In the genomic region with DNA sequence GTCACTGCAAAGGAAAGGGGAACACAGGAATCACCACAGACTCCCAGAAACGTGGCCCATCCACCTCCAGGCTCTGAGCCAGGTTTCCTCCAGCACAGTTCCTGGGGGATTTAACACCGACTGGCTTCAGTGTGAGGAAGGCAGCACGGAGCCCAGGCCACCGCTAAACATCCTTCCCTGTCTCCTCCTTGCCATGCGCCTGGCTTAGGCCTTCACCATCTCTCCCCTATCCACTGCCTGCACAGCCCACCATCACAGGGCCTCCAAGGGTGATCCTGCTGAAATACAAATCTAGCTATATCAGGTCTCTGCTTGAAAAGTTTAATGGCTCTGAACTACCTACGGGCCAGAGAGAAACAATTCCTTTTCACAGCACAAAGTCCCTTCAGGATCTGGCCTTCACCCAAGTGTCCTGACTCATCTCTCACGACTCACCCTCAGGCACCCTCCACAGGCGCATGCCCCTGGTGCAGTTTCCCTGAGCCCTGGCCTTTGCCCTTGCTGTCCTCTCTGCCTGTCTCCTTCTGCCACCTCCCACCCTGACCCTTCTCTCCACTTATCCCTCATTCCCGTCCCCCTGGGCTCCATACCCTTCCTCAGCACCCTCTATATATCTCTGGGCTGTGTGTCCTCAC, we compare ENCODE assay signal across 7 cellular contexts. TPM values are rescaled to one million over a fixed set of nuclear protein-coding genes. Genes with fewer than 3 reads are reported as not detected.
A peak's percentile ranks its signal among the peaks of the same experiment; 100 is the strongest.
DNase-seq lines count a peak whose midpoint lies in the region; ATAC-seq and TF ChIP-seq lines count a peak whose summit lies in the region.
"Not testable (repeated sequence)": the region's sequence is repeated elsewhere in the genome, so short reads cannot be mapped to it uniquely, and the experiment has no call there.

No MANE protein-coding gene starts in this region.

- peaks cover 52 to 72% of the 10 kb centered on the region in 2 donors for H3K4me1 Mint-ChIP-seq in stimulated activated naive B cell treated with anti-CD40 and anti-IgM and Interleukin-4, amounts not matched to agents 10 μg/mL and 1 μg/mL and 100 μg/mL, for 72 hours

- H3K27ac Mint-ChIP-seq in stimulated activated naive B cell treated with anti-CD40 and anti-IgM and Interleukin-4, amounts not matched to agents 10 μg/mL and 1 μg/mL and 100 μg/mL, for 72 hours, result peak overlapping the region; percentile 94

- POLR2A ChIA-PET in PC-9 (lab: Charles Lee; ENCODE audit: unreplicated experiment), result not testable (repeated sequence)

- not testable (repeated sequence) for ATAC-seq in stimulated activated naive B cell treated with anti-CD40 and anti-IgM and Interleukin-4, amounts not matched to agents 10 μg/mL and 1 μg/mL and 100 μg/mL, for 72 hours (replicated peaks)

- not testable (repeated sequence) for H2AFZ ChIP-seq in GM23248; PC-9; mammary epithelial cell (ENCODE audit: low read depth, low read length)

- not testable (repeated sequence) for H3K9ac ChIP-seq in GM23248; mammary epithelial cell (ENCODE audit: insufficient read depth, low read length)

- dilution Hi-C loops in mammary epithelial cell (cut with HindIII; ENCODE audit: low sequenced_read_pairs), result not testable (repeated sequence)

- not testable (repeated sequence) for H3K4me3 ChIP-seq in GM23248; PC-9; mammary epithelial cell (replicated peaks in 1 of 3; ENCODE audit: insufficient read depth in 1 of 3, low read depth in 2 of 3, low read length in 3 of 3)

- H3K4me3 Mint-ChIP-seq in stimulated activated naive B cell treated with anti-CD40 and anti-IgM and Interleukin-4, amounts not matched to agents 10 μg/mL and 1 μg/mL and 100 μg/mL, for 72 hours, result peak overlapping the region; percentile 37 to 52

- not testable (repeated sequence) for H3K27me3 Mint-ChIP-seq in stimulated activated naive B cell treated with anti-CD40 and anti-IgM and Interleukin-4, amounts not matched to agents 10 μg/mL and 1 μg/mL and 100 μg/mL, for 72 hours

- in situ Hi-C loops in GM23248 (cut with MboI), result loop anchor here (25.0 kb wide), 1 partner anchor 473 kb away; a partner anchor contains a TSS
- in situ Hi-C loops in mammary epithelial cell (cut with MboI; ENCODE audit: low sequenced_read_pairs in 2 of 2), result loop anchor here (10.0 to 25.0 kb wide), 5 partner anchors 76 to 456 kb away; a partner anchor contains a TSS

- H3K79me2 ChIP-seq in GM23248 (ENCODE audit: insufficient read depth); PC-9 (ENCODE audit: low read depth); mammary epithelial cell (ENCODE audit: insufficient read depth, low read length): not testable (repeated sequence)

- 56 to 60% methylated on average over 9 of the region's 9 CpGs for WGBS in GM23248 (ENCODE audit: low coverage in 1 of 2, low lambda C conversion rate in 2 of 2, missing lambda C conversion rate in 2 of 2), 2 experiments
- WGBS in mammary epithelial cell (ENCODE audit: low coverage, missing lambda C conversion rate), result 22% methylated on average over 4 of the region's 9 CpGs

- DNase-seq in GM23248, result peak; percentile 57
- DNase-seq in PC-9, result peak; percentile 75 to 76
- peak; percentile 36 for DNase-seq in activated CD4-positive, alpha-beta T cell treated with anti-CD3 and anti-CD28 coated beads for 48 hours
- peak; percentile 41 for DNase-seq in mammary epithelial cell
- DNase-seq in glomerular visceral epithelial cell (ENCODE audit: extremely low spot score), result peak; percentile 44
- DNase-seq in myocyte (ENCODE audit: low read depth), result peak; percentile 39
- not testable (repeated sequence) for DNase-seq in stimulated activated naive B cell treated with anti-CD40 and anti-IgM and Interleukin-4, amounts not matched to agents 10 μg/mL and 1 μg/mL and 100 μg/mL, for 72 hours

- H3K27me3 ChIP-seq in GM23248 (replicated peaks; ENCODE audit: insufficient read depth); PC-9 (ENCODE audit: insufficient read depth, low read depth); mammary epithelial cell (ENCODE audit: insufficient read depth, low read length): not testable (repeated sequence)

- peaks cover 33 to 55% of the 10 kb centered on the region in 2 donors for H3K36me3 Mint-ChIP-seq in stimulated activated naive B cell treated with anti-CD40 and anti-IgM and Interleukin-4, amounts not matched to agents 10 μg/mL and 1 μg/mL and 100 μg/mL, for 72 hours

- not testable (repeated sequence) for H3K27ac ChIP-seq in GM23248; mammary epithelial cell (ENCODE audit: insufficient read depth, low read depth, low read length)
- peak overlapping the region; percentile 52 for H3K27ac ChIP-seq in PC-9

- CTCF ChIA-PET in PC-9 (lab: Charles Lee); mammary epithelial cell (lab: Charles Lee; ENCODE audit: low non-redundant PET): not testable (repeated sequence)

- not testable (repeated sequence) for H3K36me3 ChIP-seq in GM23248 (ENCODE audit: low read depth); mammary epithelial cell (ENCODE audit: insufficient read depth, low read length)
- peaks cover 14% of the 10 kb centered on the region; the same call in 1 of the 2 replicates for H3K36me3 ChIP-seq in PC-9 (ENCODE audit: low read depth)

- H3K4me2 ChIP-seq in GM23248 (ENCODE audit: unreplicated experiment); mammary epithelial cell (ENCODE audit: insufficient read depth, low read depth, low read length): not testable (repeated sequence)
- peak overlapping the region; percentile 55 for H3K4me2 ChIP-seq in PC-9

- H3K9me2 ChIP-seq in GM23248 (ENCODE audit: insufficient read depth); PC-9 (ENCODE audit: insufficient read depth): not testable (repeated sequence)

- not testable (repeated sequence) for H4K20me1 ChIP-seq in GM23248 (ENCODE audit: insufficient read depth); PC-9 (ENCODE audit: insufficient read depth); mammary epithelial cell (ENCODE audit: insufficient read depth, low read length)

- intact Hi-C loops in PC-9 (cut with micrococcal nuclease; ENCODE audit: unreplicated experiment); mammary epithelial cell (cut with micrococcal nuclease): not testable (repeated sequence)

- not testable (repeated sequence) for BruUV-seq in PC-9 (replicated peaks; lab: Mats Ljungman, UMichigan); mammary epithelial cell (replicated peaks; lab: Mats Ljungman, UMichigan)

- not testable (repeated sequence) for H3F3A ChIP-seq in GM23248 (ENCODE audit: insufficient read depth)
- H3F3A ChIP-seq in PC-9 (ENCODE audit: insufficient read depth, low read depth), result peaks cover 18% of the 10 kb centered on the region

- H3K9me3 ChIP-seq in GM23248 (ENCODE audit: low read depth); PC-9 (ENCODE audit: insufficient read depth, low read depth); mammary epithelial cell (replicated peaks; ENCODE audit: insufficient read depth, low read length): not testable (repeated sequence)

- not testable (repeated sequence) for TF ChIP-seq CTCF in PC-9 (conservative IDR thresholded peaks at IDR 0.05); mammary epithelial cell (conservative IDR thresholded peaks at IDR 0.05 in 1 of 2, IDR thresholded peaks at IDR 0.05 in 1 of 2; ENCODE audit: extremely low read depth in 1 of 2, insufficient read depth in 1 of 2, low read depth in 1 of 2, low read length in 2 of 2)

- not testable (repeated sequence) for H3K4me1 ChIP-seq in GM23248 (ENCODE audit: insufficient read depth); mammary epithelial cell (ENCODE audit: insufficient read depth, low read length)
- peaks cover 41% of the 10 kb centered on the region for H3K4me1 ChIP-seq in PC-9 (replicated peaks; ENCODE audit: insufficient read depth)

- not testable (repeated sequence) for H3K9me3 Mint-ChIP-seq in stimulated activated naive B cell treated with anti-CD40 and anti-IgM and Interleukin-4, amounts not matched to agents 10 μg/mL and 1 μg/mL and 100 μg/mL, for 72 hours

RNA-seq across cellular contexts. Expression of a gene that starts 18.4 kb away (rescaled TPM):
- 14.1 and 16.9 TPM in 2 replicates for total RNA-seq in GM23248 (2014; rRNA removed; shearing (Covaris generic))
- polyA plus RNA-seq in GM23248 (2016; fragmentation: Nextera tagmentation; extraction: Ambion mirVana), result 30.0 and 31.7 TPM in 2 replicates
- 15.9 and 23.6 TPM in 2 replicates for total RNA-seq in PC-9 (2021)
- 10 to 100 TPM; 22.5 to 43.2 TPM for total RNA-seq in mammary epithelial cell
- polyA plus RNA-seq in mammary epithelial cell, result 25.8 TPM
- polyA minus RNA-seq in mammary epithelial cell, result 2.3 TPM
- 16.8 and 24.4 TPM in 2 replicates for total RNA-seq in myocyte
- 12.7 TPM for polyA plus RNA-seq in myocyte (2012)
